Comparison of ENCODE assay signal across 7 cellular contexts in the genomic region with DNA sequence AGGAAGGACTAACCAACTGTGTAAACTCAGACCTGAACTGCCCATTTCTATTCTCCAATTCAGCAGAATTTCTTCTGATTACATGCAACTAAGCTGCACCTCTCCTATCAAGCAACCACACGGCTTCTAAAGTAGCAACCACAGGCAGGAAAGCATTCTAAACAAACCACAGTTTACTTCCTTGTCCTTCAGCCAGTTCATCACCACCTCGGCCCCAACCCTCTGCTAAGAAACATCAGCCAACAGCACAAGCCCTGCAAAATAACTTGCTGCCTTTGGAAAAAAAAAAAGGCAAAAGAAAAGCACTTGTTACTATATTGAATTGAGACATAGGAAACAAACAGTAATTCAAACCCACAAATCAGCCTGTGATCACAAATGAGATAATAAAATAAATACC.
DNase-seq lines count a peak whose midpoint lies in the region; ATAC-seq and TF ChIP-seq lines count a peak whose summit lies in the region.

No MANE protein-coding gene starts in this region.

- no peaks in the 10 kb centered on the region for H3K36me3 ChIP-seq in HEK293 (ENCODE audit: control insufficient read depth in 2 of 2, insufficient read depth in 1 of 2, low read length in 2 of 2)

- no peaks in the 10 kb centered on the region for H3K9me3 Mint-ChIP-seq in activated naive CD8-positive, alpha-beta T cell (ENCODE audit: low read depth)

- H3K4me1 ChIP-seq in HEK293 (ENCODE audit: control insufficient read depth, insufficient read depth, low read length): no peaks in the 10 kb centered on the region

- H3K27ac Mint-ChIP-seq in activated naive CD8-positive, alpha-beta T cell: peak overlapping the region; percentile 99

- CTCF ChIA-PET in HEK293 (lab: Yijun Ruan, JAX): interaction anchor here (0.9 kb wide), 1 partner anchor 193 kb away, joined by 3 read pairs; no protein-coding TSS in a partner anchor

- no peak overlapping the region for H3K27ac ChIP-seq in HEK293 (ENCODE audit: extremely low read depth, low read depth, low read length)

- intact Hi-C loops in posterior vena cava (cut with DNase I): no loop called here

- peaks cover 82% of the 10 kb centered on the region for H3K4me1 Mint-ChIP-seq in activated naive CD8-positive, alpha-beta T cell (ENCODE audit: low read depth)

- no peaks in the 10 kb centered on the region for H3K9me3 ChIP-seq in HEK293 (ENCODE audit: control insufficient read depth, insufficient read depth, low read depth, low read length)

- TF ChIP-seq CTCF in HEK293 (tag by site-specific recombination; IDR thresholded peaks at IDR 0.05): no peak

- H3K4me3 Mint-ChIP-seq in activated naive CD8-positive, alpha-beta T cell: peak overlapping the region; percentile 58

- no peak overlapping the region for H3K4me3 ChIP-seq in HEK293 (ENCODE audit: low read depth, low read length)

- POLR2A ChIA-PET in HEK293 (lab: Yijun Ruan, JAX): no interaction called here

- H3K27me3 Mint-ChIP-seq in activated naive CD8-positive, alpha-beta T cell: no peaks in the 10 kb centered on the region

- ATAC-seq in HG02798 (IDR thresholded peaks at IDR 0.05; ENCODE audit: poor library complexity, unreplicated experiment) (no peak), HG03097 (IDR thresholded peaks at IDR 0.05; ENCODE audit: low FRiP score, unreplicated experiment) (no peak)

- H3K36me3 Mint-ChIP-seq in activated naive CD8-positive, alpha-beta T cell: peaks cover 15% of the 10 kb centered on the region

- peak; percentile 15 for DNase-seq in RPMI8226
- DNase-seq in posterior vena cava (ENCODE audit: low spot score): peak; percentile 17
- DNase-seq in DMS53 (lab: John Stamatoyannopoulos, UW): no peak

TF ChIP-seq in HEK293, 187 proteins besides CTCF, POLR2A, EP300 and RAD21:
- TF ChIP-seq OSR2 (tag by site-specific recombination; IDR thresholded peaks at IDR 0.05) (0 out of 2 replicates have a peak, but pooled peaks have one; percentile 13), ZNF623 (tag by site-specific recombination; IDR thresholded peaks at IDR 0.05) (no peak)
TF ChIP-seq in HEK293: peak in this region for 1.
